ENCODE assay signal across 32 cellular contexts in the genomic region with DNA sequence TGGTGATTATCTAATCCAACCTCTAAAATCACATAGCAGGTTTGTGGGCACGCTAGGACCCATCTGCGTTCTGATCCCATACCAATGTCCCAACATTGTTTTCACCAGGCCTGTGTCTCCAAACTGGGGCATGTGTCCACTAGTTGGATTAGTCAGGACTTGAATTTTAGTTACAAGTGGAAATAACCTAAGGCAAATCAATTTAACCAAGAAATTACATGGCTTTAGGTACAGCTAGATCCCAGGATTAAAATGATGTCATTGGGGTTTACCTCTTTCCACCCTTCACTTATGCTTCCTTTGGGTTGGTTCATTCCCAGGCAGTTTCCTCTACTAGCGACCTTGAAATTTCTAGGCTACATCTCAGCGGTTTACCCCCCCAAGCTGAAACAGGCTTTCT.
"Had no signal": no experiment of that assay in that cellular context is flagged by ENCODE, and none has a peak within 500 bp of the region (broad histone marks: within the 10 kb centered on the region; RNA-seq: fewer than 3 reads in every experiment).

No MANE protein-coding gene starts in this region.

- H3K27me3 ChIP-seq: cardiac muscle cell, colonic mucosa, esophagus muscularis mucosa, gastroesophageal sphincter had no signal

- FAIRE-seq: astrocyte, endometrium, endothelial cell of umbilical vein had no signal

- H3K27ac ChIP-seq: brain microvascular endothelial cell, cardiac muscle cell, colonic mucosa, esophagus muscularis mucosa, gastroesophageal sphincter, heart right ventricle, WERI-Rb-1 had no signal

- H3K4me3 ChIP-seq: cardiac muscle cell, colonic mucosa, esophagus muscularis mucosa, gastroesophageal sphincter, heart right ventricle had no signal

- H3K4me1 ChIP-seq: colonic mucosa, esophagus muscularis mucosa, gastroesophageal sphincter, heart right ventricle had no signal

- ATAC-seq: activated CD4-positive, CD25-positive, alpha-beta regulatory T cell treated with anti-CD3 and anti-CD28 coated beads, Interleukin-2, amount 50 U/mL, for 24 hours; activated CD8-positive, alpha-beta T cell treated with anti-CD3 and anti-CD28 coated beads for 36 hours; activated T-cell treated with anti-CD3 and anti-CD28 coated beads, Interleukin-2, amount 50 U/mL, for 4 hours; activated T-helper 17 cell treated with anti-CD3 and anti-CD28 coated beads, Interleukin-2, amount 50 U/mL, for 72 hours; gastroesophageal sphincter; heart right ventricle; T-cell had no signal

- H3K9me3 ChIP-seq: colonic mucosa, gastroesophageal sphincter had no signal

- H3K36me3 ChIP-seq: brain microvascular endothelial cell, cardiac muscle cell, colonic mucosa, esophagus muscularis mucosa, gastroesophageal sphincter, heart right ventricle, WERI-Rb-1 had no signal

- DNase-seq: activated B cell treated with CpG ODN at 0.5 μM for 24 hours; activated CD4-positive, alpha-beta T cell treated with anti-CD3 and anti-CD28 coated beads for 48 hours; activated CD4-positive, alpha-beta T cell treated with anti-CD3 and anti-CD28 coated beads, Interleukin-2, amount 50 U/mL, for 1 hour; activated CD4-positive, alpha-beta T cell treated with anti-CD3 and anti-CD28 coated beads, Interleukin-2, amount 50 U/mL, for 48 hours; activated CD8-positive, alpha-beta memory T cell treated with anti-CD3 and anti-CD28 coated beads for 24 hours; activated CD8-positive, alpha-beta T cell treated with anti-CD3 and anti-CD28 coated beads for 36 hours; activated effector memory CD4-positive, alpha-beta T cell treated with Interleukin-2 at 50 U/mL for 16 hours; activated gamma-delta T cell treated with Interleukin-2 at 50 U/mL for 16 hours; activated naive CD4-positive, alpha-beta T cell treated with anti-CD3 and anti-CD28 coated beads, Interleukin-2, amount 50 U/mL, for 16 hours; activated naive CD4-positive, alpha-beta T cell treated with Interleukin-2 at 50 U/mL for 16 hours; activated T-cell treated with anti-CD3 and anti-CD28 coated beads, Interleukin-2, amount 50 U/mL, for 4 hours; amniotic stem cell; anterior cingulate cortex; brain microvascular endothelial cell; central memory CD4-positive, alpha-beta T cell; cerebellar nuclear complex; colonic mucosa; effector CD8-positive, alpha-beta T cell; erythroblast; foreskin melanocyte; heart right ventricle; T-cell; T-helper 9 cell; WERI-Rb-1 had no signal
